Comparison of ENCODE assay signal across 39 cellular contexts in the genomic region with DNA sequence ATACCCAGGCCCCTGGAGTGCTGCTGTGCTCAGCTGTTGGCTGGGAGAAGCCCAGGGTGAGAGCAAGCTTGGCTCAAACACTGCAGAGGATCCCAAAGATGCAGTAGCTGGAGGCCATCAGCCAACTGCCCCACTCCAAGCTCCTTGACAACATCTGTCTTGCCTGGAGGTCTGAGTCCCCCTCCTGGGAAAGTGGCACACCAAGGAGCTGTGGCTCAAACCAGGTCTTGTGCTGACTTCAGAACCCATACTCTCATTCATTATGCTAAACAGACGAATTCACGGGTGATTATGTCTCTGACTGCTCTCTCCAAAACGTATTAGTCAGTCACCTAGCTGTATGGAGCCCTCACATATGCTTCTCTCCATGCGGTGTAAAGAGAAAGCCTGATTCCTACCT.
"Had no signal": no experiment of that assay in that cellular context is flagged by ENCODE, and none has a peak within 500 bp of the region (broad histone marks: within the 10 kb centered on the region; RNA-seq: fewer than 3 reads in every experiment).

No MANE protein-coding gene starts in this region.

- H3K4me3 ChIP-seq: adrenal gland, ascending aorta, body of pancreas, breast epithelium, cardiac muscle cell had no signal

- H3K27me3 ChIP-seq: adrenal gland, ascending aorta, body of pancreas, brain microvascular endothelial cell, breast epithelium, cardiac muscle cell had no signal

- H3K27ac ChIP-seq: adrenal gland, ascending aorta, body of pancreas, brain microvascular endothelial cell, breast epithelium, cardiac muscle cell had no signal

- ATAC-seq: activated naive CD4-positive, alpha-beta T cell treated with anti-CD3 and anti-CD28 coated beads, Interleukin-2, amount 50 U/mL, for 72 hours; activated naive CD8-positive, alpha-beta T cell treated with anti-CD3 and anti-CD28 coated beads, Interleukin-2, amount 50 U/mL, for 24 hours; activated T-cell treated with anti-CD3 and anti-CD28 coated beads, Interleukin-2, amount 50 U/mL, for 4 hours; activated T-cell treated with anti-CD3 and anti-CD28 coated beads, Interleukin-2, amount 50 U/mL, for 72 hours; activated T-helper 17 cell treated with anti-CD3 and anti-CD28 coated beads, Interleukin-2, amount 50 U/mL, for 72 hours; body of pancreas had no signal

- H3K36me3 Mint-ChIP-seq: activated naive CD4-positive, alpha-beta T cell treated with anti-CD3 and anti-CD28 coated beads, Interleukin-2, amount 10 ng/mL, durations not matched to agents 7 days and 5 days; activated naive CD4-positive, alpha-beta T cell treated with anti-CD3 and anti-CD28 coated beads, Interleukin-2, amount 50 U/mL, for 24 hours; activated naive CD8-positive, alpha-beta T cell; activated naive CD8-positive, alpha-beta T cell treated with anti-CD3 and anti-CD28 coated beads for 36 hours; activated naive CD8-positive, alpha-beta T cell treated with anti-CD3 and anti-CD28 coated beads, Interleukin-2, amount 10 ng/mL, durations not matched to agents 7 days and 5 days; brain had no signal

- H3K9me3 ChIP-seq: adrenal gland, ascending aorta, body of pancreas had no signal

- H3K4me1 ChIP-seq: adrenal gland, ascending aorta, body of pancreas, breast epithelium had no signal

- H3K4me3 Mint-ChIP-seq: activated naive CD4-positive, alpha-beta T cell treated with anti-CD3 and anti-CD28 coated beads for 36 hours; activated naive CD4-positive, alpha-beta T cell treated with anti-CD3 and anti-CD28 coated beads, Interleukin-2, amount 10 ng/mL, durations not matched to agents 7 days and 5 days; activated naive CD4-positive, alpha-beta T cell treated with anti-CD3 and anti-CD28 coated beads, Interleukin-2, amount 50 U/mL, for 24 hours; activated naive CD8-positive, alpha-beta T cell; activated naive CD8-positive, alpha-beta T cell treated with anti-CD3 and anti-CD28 coated beads for 36 hours; activated naive CD8-positive, alpha-beta T cell treated with anti-CD3 and anti-CD28 coated beads, Interleukin-2, amount 10 ng/mL, durations not matched to agents 7 days and 5 days; activated naive CD8-positive, alpha-beta T cell treated with anti-CD3 and anti-CD28 coated beads, Interleukin-2, amount 50 U/mL, for 24 hours; activated T-cell treated with anti-CD3 and anti-CD28 coated beads, Interleukin-2, amount 50 U/mL, for 24 hours; activated T-cell treated with anti-CD3 and anti-CD28 coated beads, Interleukin-2, amount 50 U/mL, for 4 hours; activated T-cell treated with anti-CD3 and anti-CD28 coated beads, Interleukin-2, amount 50 U/mL, for 72 hours; activated T-helper 1 cell treated with anti-CD3 and anti-CD28 coated beads, Interleukin-12 subunit alpha, Interleukin-12 subunit beta, Interleukin-2, Interleukin-4 antibody, amounts not matched to agents 30 ng/mL and 10 ng/mL and 1 ng/mL, durations not matched to agents 14 hours and 24 hours and 36 hours; activated T-helper 17 cell treated with anti-CD3 and anti-CD28 coated beads, Interleukin-2, amount 50 U/mL, for 72 hours; brain; central memory CD8-positive, alpha-beta T cell had no signal

- H3K4me1 Mint-ChIP-seq: activated naive CD4-positive, alpha-beta T cell treated with anti-CD3 and anti-CD28 coated beads, Interleukin-2, amount 10 ng/mL, durations not matched to agents 7 days and 5 days; activated naive CD4-positive, alpha-beta T cell treated with anti-CD3 and anti-CD28 coated beads, Interleukin-2, amount 50 U/mL, for 24 hours; activated naive CD8-positive, alpha-beta T cell treated with anti-CD3 and anti-CD28 coated beads for 36 hours; activated naive CD8-positive, alpha-beta T cell treated with anti-CD3 and anti-CD28 coated beads, Interleukin-2, amount 10 ng/mL, durations not matched to agents 7 days and 5 days; activated naive CD8-positive, alpha-beta T cell treated with anti-CD3 and anti-CD28 coated beads, Interleukin-2, amount 50 U/mL, for 24 hours; activated T-helper 17 cell treated with anti-CD3 and anti-CD28 coated beads, Interleukin-2, amount 50 U/mL, for 72 hours; brain; central memory CD8-positive, alpha-beta T cell had no signal

- H3K36me3 ChIP-seq: adrenal gland, ascending aorta, brain microvascular endothelial cell, breast epithelium, cardiac muscle cell had no signal

- H3K9me3 Mint-ChIP-seq: activated naive CD4-positive, alpha-beta T cell treated with anti-CD3 and anti-CD28 coated beads, Interleukin-2, amount 50 U/mL, for 24 hours; activated T-helper 2 cell treated with anti-CD3 and anti-CD28 coated beads, Interferon-gamma antibody, Interleukin-2, Interleukin-4, amounts not matched to agents 10 μg/mL and 5 μg/mL and 100 μg/mL, durations not matched to agents 14 hours and 24 hours and 36 hours; central memory CD8-positive, alpha-beta T cell had no signal

- DNase-seq: activated effector memory CD4-positive, alpha-beta T cell treated with anti-CD3 and anti-CD28 coated beads, Interleukin-2, amount 50 U/mL, for 16 hours; activated effector memory CD4-positive, alpha-beta T cell treated with Interleukin-2 at 50 U/mL for 16 hours; activated gamma-delta T cell; activated gamma-delta T cell treated with Interleukin-2 at 50 U/mL for 16 hours; activated naive CD4-positive, alpha-beta T cell; activated naive CD4-positive, alpha-beta T cell treated with anti-CD3 and anti-CD28 coated beads for 36 hours; activated naive CD4-positive, alpha-beta T cell treated with anti-CD3 and anti-CD28 coated beads, Interleukin-2, amount 10 ng/mL, durations not matched to agents 7 days and 5 days; activated naive CD4-positive, alpha-beta T cell treated with anti-CD3 and anti-CD28 coated beads, Interleukin-2, amount 50 U/mL, for 16 hours; activated naive CD4-positive, alpha-beta T cell treated with Interleukin-2 at 50 U/mL for 16 hours; activated naive CD8-positive, alpha-beta T cell treated with anti-CD3 and anti-CD28 coated beads for 36 hours; activated naive CD8-positive, alpha-beta T cell treated with anti-CD3 and anti-CD28 coated beads, Interleukin-2, amount 10 ng/mL, durations not matched to agents 7 days and 5 days; activated naive CD8-positive, alpha-beta T cell treated with anti-CD3 and anti-CD28 coated beads, Interleukin-2, amount 50 U/mL, for 24 hours; activated T-cell treated with anti-CD3 and anti-CD28 coated beads for 4 hours; activated T-cell treated with anti-CD3 and anti-CD28 coated beads, Interleukin-2, amount 50 U/mL, for 1 hour; activated T-cell treated with anti-CD3 and anti-CD28 coated beads, Interleukin-2, amount 50 U/mL, for 24 hours; activated T-cell treated with anti-CD3 and anti-CD28 coated beads, Interleukin-2, amount 50 U/mL, for 4 hours; activated T-cell treated with anti-CD3 and anti-CD28 coated beads, Interleukin-2, amount 50 U/mL, for 48 hours; activated T-cell treated with anti-CD3 and anti-CD28 coated beads, Interleukin-2, amount 50 U/mL, for 72 hours; adrenal gland; amniotic stem cell; amygdala; anterior cingulate cortex; aorta; body of pancreas; brain microvascular endothelial cell; caudate nucleus; central memory CD4-positive, alpha-beta T cell; cerebellar nuclear complex had no signal

- H3K27me3 Mint-ChIP-seq: activated T-cell treated with anti-CD3 and anti-CD28 coated beads, Interleukin-2, amount 50 U/mL, for 24 hours had no signal

- H3K27ac Mint-ChIP-seq: activated naive CD4-positive, alpha-beta T cell treated with anti-CD3 and anti-CD28 coated beads for 36 hours; activated naive CD4-positive, alpha-beta T cell treated with anti-CD3 and anti-CD28 coated beads, Interleukin-2, amount 10 ng/mL, durations not matched to agents 7 days and 5 days; activated naive CD4-positive, alpha-beta T cell treated with anti-CD3 and anti-CD28 coated beads, Interleukin-2, amount 50 U/mL, for 24 hours; activated naive CD8-positive, alpha-beta T cell; activated naive CD8-positive, alpha-beta T cell treated with anti-CD3 and anti-CD28 coated beads for 36 hours; activated naive CD8-positive, alpha-beta T cell treated with anti-CD3 and anti-CD28 coated beads, Interleukin-2, amount 10 ng/mL, durations not matched to agents 7 days and 5 days; activated naive CD8-positive, alpha-beta T cell treated with anti-CD3 and anti-CD28 coated beads, Interleukin-2, amount 50 U/mL, for 24 hours; activated T-cell treated with anti-CD3 and anti-CD28 coated beads, Interleukin-2, amount 50 U/mL, for 24 hours; activated T-cell treated with anti-CD3 and anti-CD28 coated beads, Interleukin-2, amount 50 U/mL, for 72 hours; activated T-helper 1 cell treated with anti-CD3 and anti-CD28 coated beads, Interleukin-12 subunit alpha, Interleukin-12 subunit beta, Interleukin-2, Interleukin-4 antibody, amounts not matched to agents 30 ng/mL and 10 ng/mL and 1 ng/mL, durations not matched to agents 14 hours and 24 hours and 36 hours; activated T-helper 17 cell treated with anti-CD3 and anti-CD28 coated beads, Interleukin-2, amount 50 U/mL, for 72 hours; activated T-helper 2 cell treated with anti-CD3 and anti-CD28 coated beads, Interferon-gamma antibody, Interleukin-2, Interleukin-4, amounts not matched to agents 10 μg/mL and 5 μg/mL and 100 μg/mL, durations not matched to agents 14 hours and 24 hours and 36 hours; brain had no signal
